Comparison of ENCODE assay signal across 31 cellular contexts in the genomic region with DNA sequence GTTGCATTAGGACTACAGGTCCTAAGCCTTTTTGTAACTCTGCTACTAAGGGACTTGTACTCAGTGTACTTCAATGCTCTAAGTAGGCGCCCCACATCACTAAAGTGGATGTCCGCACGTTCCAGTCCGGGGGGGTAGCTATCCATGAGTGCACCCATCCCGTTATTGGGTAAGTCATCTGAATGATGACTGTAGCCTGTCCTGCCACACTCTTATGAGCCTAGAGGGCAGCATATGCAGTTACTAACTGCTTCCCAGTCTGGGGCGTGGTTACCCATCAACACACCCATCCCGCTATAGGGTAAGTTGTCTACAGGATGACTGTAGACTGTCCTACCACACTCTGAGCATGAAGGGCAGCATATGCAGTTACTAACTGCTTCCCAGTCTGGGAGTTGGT.
"Had no signal": no experiment of that assay in that cellular context is flagged by ENCODE, and none has a peak within 500 bp of the region (broad histone marks: within the 10 kb centered on the region; RNA-seq: fewer than 3 reads in every experiment).

No MANE protein-coding gene starts in this region.

- ATAC-seq: activated CD4-positive, alpha-beta T cell treated with anti-CD3 and anti-CD28 coated beads for 36 hours; activated naive CD4-positive, alpha-beta T cell treated with anti-CD3 and anti-CD28 coated beads, Interleukin-2, amount 50 U/mL, for 72 hours; activated T-cell treated with anti-CD3 and anti-CD28 coated beads, Interleukin-2, amount 50 U/mL, for 4 hours; Panc1 had no signal

- H3K9me3 ChIP-seq: MG63, SJCRH30 had no signal

- H3K27me3 ChIP-seq: brain microvascular endothelial cell, cardiac muscle cell, MG63, SJCRH30 had no signal

- H3K36me3 ChIP-seq: brain microvascular endothelial cell, cardiac muscle cell, MG63, SJCRH30, WERI-Rb-1 had no signal

- H3K36me3 Mint-ChIP-seq: activated CD4-positive, alpha-beta memory T cell treated with anti-CD3 and anti-CD28 coated beads for 36 hours; activated naive CD4-positive, alpha-beta T cell treated with anti-CD3 and anti-CD28 coated beads, Interleukin-2, amount 50 U/mL, for 72 hours had no signal

- H3K9me3 Mint-ChIP-seq: activated CD4-positive, alpha-beta memory T cell treated with anti-CD3 and anti-CD28 coated beads for 36 hours; activated CD4-positive, alpha-beta T cell treated with anti-CD3 and anti-CD28 coated beads, Interleukin-2, amount 10 ng/mL, durations not matched to agents 7 days and 5 days; activated naive CD4-positive, alpha-beta T cell treated with anti-CD3 and anti-CD28 coated beads for 36 hours; activated T-cell treated with anti-CD3 and anti-CD28 coated beads, Interleukin-2, amount 50 U/mL, for 4 hours; activated T-helper 1 cell treated with anti-CD3 and anti-CD28 coated beads, Interleukin-12 subunit alpha, Interleukin-12 subunit beta, Interleukin-2, Interleukin-4 antibody, amounts not matched to agents 30 ng/mL and 10 ng/mL and 1 ng/mL, durations not matched to agents 14 hours and 24 hours and 36 hours had no signal

- H3K27ac Mint-ChIP-seq: activated CD4-positive, alpha-beta memory T cell treated with anti-CD3 and anti-CD28 coated beads for 36 hours; activated CD4-positive, alpha-beta T cell treated with anti-CD3 and anti-CD28 coated beads for 36 hours; activated CD4-positive, alpha-beta T cell treated with anti-CD3 and anti-CD28 coated beads, Interleukin-2, amount 10 ng/mL, durations not matched to agents 7 days and 5 days; activated naive CD4-positive, alpha-beta T cell treated with anti-CD3 and anti-CD28 coated beads for 36 hours; activated naive CD4-positive, alpha-beta T cell treated with anti-CD3 and anti-CD28 coated beads, Interleukin-2, amount 50 U/mL, for 72 hours; activated T-helper 1 cell treated with anti-CD3 and anti-CD28 coated beads, Interleukin-12 subunit alpha, Interleukin-12 subunit beta, Interleukin-2, Interleukin-4 antibody, amounts not matched to agents 30 ng/mL and 10 ng/mL and 1 ng/mL, durations not matched to agents 14 hours and 24 hours and 36 hours had no signal

- DNase-seq: activated CD4-positive, alpha-beta memory T cell treated with anti-CD3 and anti-CD28 coated beads for 36 hours; activated CD4-positive, alpha-beta T cell treated with anti-CD3 and anti-CD28 coated beads for 36 hours; activated CD4-positive, alpha-beta T cell treated with anti-CD3 and anti-CD28 coated beads, Interleukin-2, amount 10 ng/mL, durations not matched to agents 7 days and 5 days; activated CD8-positive, alpha-beta memory T cell treated with anti-CD3 and anti-CD28 coated beads, Interleukin-2, amount 50 U/mL, for 4 hours; activated gamma-delta T cell treated with Interleukin-2 at 50 U/mL for 16 hours; activated naive CD4-positive, alpha-beta T cell treated with anti-CD3 and anti-CD28 coated beads for 36 hours; activated T-cell treated with anti-CD3 and anti-CD28 coated beads for 4 hours; activated T-cell treated with anti-CD3 and anti-CD28 coated beads, Interleukin-2, amount 50 U/mL, for 4 hours; amniotic stem cell; aorta; brain microvascular endothelial cell; Kasumi-1; MG63; NCI-H1048; NCI-H1105 treated with DMSO at 0.1 percent for 48 hours; NCI-H1436; NCI-H1694; NCI-H1930; NCI-H2081 treated with DMSO at 0.1 percent for 48 hours; NCI-H345; NCI-H524 treated with DMSO at 0.1 percent for 48 hours; SHP77; T1000; WERI-Rb-1 had no signal

- H3K4me1 ChIP-seq: SJCRH30 had no signal

- H3K4me1 Mint-ChIP-seq: activated CD4-positive, alpha-beta T cell treated with anti-CD3 and anti-CD28 coated beads for 36 hours; activated CD4-positive, alpha-beta T cell treated with anti-CD3 and anti-CD28 coated beads, Interleukin-2, amount 10 ng/mL, durations not matched to agents 7 days and 5 days; central memory CD8-positive, alpha-beta T cell had no signal

- H3K4me3 ChIP-seq: cardiac muscle cell, MG63, SJCRH30, SK-N-MC had no signal

- H3K27ac ChIP-seq: brain microvascular endothelial cell, cardiac muscle cell, SJCRH30, SK-N-MC, WERI-Rb-1 had no signal

- H3K4me3 Mint-ChIP-seq: activated CD4-positive, alpha-beta memory T cell treated with anti-CD3 and anti-CD28 coated beads for 36 hours; activated CD4-positive, alpha-beta T cell treated with anti-CD3 and anti-CD28 coated beads for 36 hours; activated CD4-positive, alpha-beta T cell treated with anti-CD3 and anti-CD28 coated beads, Interleukin-2, amount 10 ng/mL, durations not matched to agents 7 days and 5 days; activated naive CD4-positive, alpha-beta T cell treated with anti-CD3 and anti-CD28 coated beads for 36 hours; activated T-cell treated with anti-CD3 and anti-CD28 coated beads, Interleukin-2, amount 50 U/mL, for 4 hours; activated T-helper 1 cell treated with anti-CD3 and anti-CD28 coated beads, Interleukin-12 subunit alpha, Interleukin-12 subunit beta, Interleukin-2, Interleukin-4 antibody, amounts not matched to agents 30 ng/mL and 10 ng/mL and 1 ng/mL, durations not matched to agents 14 hours and 24 hours and 36 hours; central memory CD8-positive, alpha-beta T cell had no signal

- H3K27me3 Mint-ChIP-seq: activated CD4-positive, alpha-beta memory T cell treated with anti-CD3 and anti-CD28 coated beads for 36 hours; activated CD4-positive, alpha-beta T cell treated with anti-CD3 and anti-CD28 coated beads for 36 hours; activated CD4-positive, alpha-beta T cell treated with anti-CD3 and anti-CD28 coated beads, Interleukin-2, amount 10 ng/mL, durations not matched to agents 7 days and 5 days; central memory CD8-positive, alpha-beta T cell had no signal
